Comparison of ENCODE assay signal across 1 cellular context in genomic region chr4:26320453-26321325, GRCh38.
TF ChIP-seq lines count a peak whose summit lies in the region.

Gene RBPJ, plus strand, starts transcription at chr4:26321014. Its CDS starts 15 bp downstream, at chr4:26321029.

TF ChIP-seq in A549, 52 proteins besides CTCF, POLR2A, EP300 and RAD21 (continued from another document):
- no peak for TF ChIP-seq KDM1A (IDR thresholded peaks at IDR 0.05; ENCODE audit: low read depth)
- peak; percentile 60 for TF ChIP-seq MAX (IDR thresholded peaks at IDR 0.05)
- TF ChIP-seq MYC (IDR thresholded peaks at IDR 0.05; ENCODE audit: borderline replicate concordance, low read length), result peak; percentile 32; the same call in 1 of the 2 replicates
- TF ChIP-seq HES2 (IDR thresholded peaks at IDR 0.05), result no peak
- TF ChIP-seq, protein P1, sequence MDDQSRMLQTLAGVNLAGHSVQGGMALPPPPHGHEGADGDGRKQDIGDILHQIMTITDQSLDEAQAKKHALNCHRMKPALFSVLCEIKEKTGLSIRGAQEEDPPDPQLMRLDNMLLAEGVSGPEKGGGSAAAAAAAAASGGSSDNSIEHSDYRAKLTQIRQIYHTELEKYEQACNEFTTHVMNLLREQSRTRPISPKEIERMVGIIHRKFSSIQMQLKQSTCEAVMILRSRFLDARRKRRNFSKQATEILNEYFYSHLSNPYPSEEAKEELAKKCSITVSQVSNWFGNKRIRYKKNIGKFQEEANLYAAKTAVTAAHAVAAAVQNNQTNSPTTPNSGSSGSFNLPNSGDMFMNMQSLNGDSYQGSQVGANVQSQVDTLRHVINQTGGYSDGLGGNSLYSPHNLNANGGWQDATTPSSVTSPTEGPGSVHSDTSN (IDR thresholded peaks at IDR 0.05), result no peak
- TF ChIP-seq KDM5A (IDR thresholded peaks at IDR 0.05), result 0 out of 2 replicates have a peak, but pooled peaks have one; percentile 45
- peak; percentile 56; the same call in 1 of the 2 replicates for TF ChIP-seq RFX5 (IDR thresholded peaks at IDR 0.05)
